33 cellular contexts compared by ENCODE assay signal in the genomic region with DNA sequence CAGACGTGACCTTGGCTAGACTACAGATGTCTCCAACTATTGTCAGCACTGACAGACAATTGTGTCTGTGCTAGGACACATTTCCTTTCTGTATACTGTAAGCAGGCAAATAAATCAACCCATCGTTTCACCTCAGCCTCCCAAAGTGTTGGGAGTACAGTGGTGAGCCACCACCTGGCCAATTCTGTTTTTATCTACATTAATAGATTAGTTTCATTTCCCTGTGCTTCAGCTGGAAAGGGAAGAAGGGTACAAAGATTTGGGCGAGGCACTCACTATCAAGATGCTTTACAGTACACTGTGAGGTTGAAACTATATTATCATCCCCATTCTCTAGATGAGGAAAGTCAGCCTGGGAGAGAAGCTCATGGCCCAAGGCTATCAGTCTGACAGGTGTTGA. TPM values are rescaled to one million over a fixed set of nuclear protein-coding genes. Genes with fewer than 3 reads are reported as not detected.
"Had no signal": no experiment of that assay in that cellular context is flagged by ENCODE, and none has a peak within 500 bp of the region (broad histone marks: within the 10 kb centered on the region; RNA-seq: fewer than 3 reads in every experiment).

No MANE protein-coding gene starts in this region.

- H3K9me3 Mint-ChIP-seq: activated CD4-positive, alpha-beta T cell treated with anti-CD3 and anti-CD28 coated beads, Interleukin-2, amount 10 ng/mL, durations not matched to agents 24 days and 14 days; activated CD8-positive, alpha-beta T cell treated with anti-CD3 and anti-CD28 coated beads for 36 hours; activated naive CD4-positive, alpha-beta T cell treated with anti-CD3 and anti-CD28 coated beads, Interleukin-2, amount 50 U/mL, for 24 hours; activated naive CD8-positive, alpha-beta T cell treated with anti-CD3 and anti-CD28 coated beads, Interleukin-2, amount 10 ng/mL, durations not matched to agents 7 days and 5 days; activated T-cell treated with anti-CD3 and anti-CD28 coated beads, Interleukin-2, amount 50 U/mL, for 72 hours; activated T-helper 17 cell treated with anti-CD3 and anti-CD28 coated beads, Interleukin-2, amount 50 U/mL, for 72 hours; central memory CD8-positive, alpha-beta T cell had no signal

- H3K27me3 ChIP-seq: ascending aorta, cardiac muscle cell had no signal

- H3K9me3 ChIP-seq: ascending aorta, SJCRH30 had no signal

- H3K4me3 Mint-ChIP-seq: activated CD4-positive, alpha-beta T cell treated with anti-CD3 and anti-CD28 coated beads, Interleukin-2, amount 10 ng/mL, durations not matched to agents 24 days and 14 days; activated CD8-positive, alpha-beta T cell treated with anti-CD3 and anti-CD28 coated beads for 36 hours; activated naive CD4-positive, alpha-beta T cell treated with anti-CD3 and anti-CD28 coated beads, Interleukin-2, amount 50 U/mL, for 24 hours; activated naive CD8-positive, alpha-beta T cell treated with anti-CD3 and anti-CD28 coated beads, Interleukin-2, amount 10 ng/mL, durations not matched to agents 7 days and 5 days; activated T-cell treated with anti-CD3 and anti-CD28 coated beads, Interleukin-2, amount 50 U/mL, for 72 hours; activated T-helper 17 cell treated with anti-CD3 and anti-CD28 coated beads, Interleukin-2, amount 50 U/mL, for 72 hours; central memory CD8-positive, alpha-beta T cell had no signal

- H3K4me1 ChIP-seq: ascending aorta, SJCRH30 had no signal

- H3K27ac Mint-ChIP-seq: activated CD4-positive, alpha-beta T cell treated with anti-CD3 and anti-CD28 coated beads, Interleukin-2, amount 10 ng/mL, durations not matched to agents 24 days and 14 days; activated CD8-positive, alpha-beta T cell treated with anti-CD3 and anti-CD28 coated beads for 36 hours; activated naive CD4-positive, alpha-beta T cell treated with anti-CD3 and anti-CD28 coated beads, Interleukin-2, amount 50 U/mL, for 24 hours; activated naive CD8-positive, alpha-beta T cell treated with anti-CD3 and anti-CD28 coated beads, Interleukin-2, amount 10 ng/mL, durations not matched to agents 7 days and 5 days; activated T-cell treated with anti-CD3 and anti-CD28 coated beads, Interleukin-2, amount 50 U/mL, for 72 hours; activated T-helper 17 cell treated with anti-CD3 and anti-CD28 coated beads, Interleukin-2, amount 50 U/mL, for 72 hours had no signal

- H3K36me3 Mint-ChIP-seq: activated naive CD4-positive, alpha-beta T cell treated with anti-CD3 and anti-CD28 coated beads, Interleukin-2, amount 50 U/mL, for 24 hours; activated naive CD8-positive, alpha-beta T cell treated with anti-CD3 and anti-CD28 coated beads, Interleukin-2, amount 10 ng/mL, durations not matched to agents 7 days and 5 days had no signal

- H3K4me1 Mint-ChIP-seq: activated CD4-positive, alpha-beta T cell treated with anti-CD3 and anti-CD28 coated beads, Interleukin-2, amount 10 ng/mL, durations not matched to agents 24 days and 14 days; activated naive CD4-positive, alpha-beta T cell treated with anti-CD3 and anti-CD28 coated beads, Interleukin-2, amount 50 U/mL, for 24 hours; activated T-helper 17 cell treated with anti-CD3 and anti-CD28 coated beads, Interleukin-2, amount 50 U/mL, for 72 hours; central memory CD8-positive, alpha-beta T cell had no signal

- H3K4me3 ChIP-seq: ascending aorta, cardiac muscle cell, SJCRH30, SK-N-MC had no signal

- H3K27ac ChIP-seq: ascending aorta, cardiac muscle cell, SJCRH30, SK-N-MC, WERI-Rb-1 had no signal

- ATAC-seq: activated CD8-positive, alpha-beta T cell treated with anti-CD3 and anti-CD28 coated beads for 36 hours; activated T-cell treated with anti-CD3 and anti-CD28 coated beads, Interleukin-2, amount 50 U/mL, for 72 hours; activated T-helper 17 cell treated with anti-CD3 and anti-CD28 coated beads, Interleukin-2, amount 50 U/mL, for 72 hours had no signal

- DNase-seq: activated CD4-positive, alpha-beta T cell treated with anti-CD3 and anti-CD28 coated beads, Interleukin-2, amount 10 ng/mL, durations not matched to agents 24 days and 14 days; activated CD4-positive, alpha-beta T cell treated with anti-CD3 and anti-CD28 coated beads, Interleukin-2, amount 50 U/mL, for 4 hours; activated CD8-positive, alpha-beta T cell treated with anti-CD3 and anti-CD28 coated beads for 36 hours; activated effector memory CD4-positive, alpha-beta T cell treated with anti-CD3 and anti-CD28 coated beads, Interleukin-2, amount 50 U/mL, for 16 hours; activated naive CD4-positive, alpha-beta T cell; activated naive CD8-positive, alpha-beta T cell treated with anti-CD3 and anti-CD28 coated beads, Interleukin-2, amount 10 ng/mL, durations not matched to agents 7 days and 5 days; activated T-cell treated with anti-CD3 and anti-CD28 coated beads, Interleukin-2, amount 50 U/mL, for 1 hour; activated T-cell treated with anti-CD3 and anti-CD28 coated beads, Interleukin-2, amount 50 U/mL, for 72 hours; amygdala; NCI-H1048; NCI-H1105 treated with DMSO at 0.1 percent for 48 hours; NCI-H1436; NCI-H1694; NCI-H1930; NCI-H2081 treated with DMSO at 0.1 percent for 48 hours; NCI-H345; NCI-H524 treated with DMSO at 0.1 percent for 48 hours; OCI-M1; Right ventricle myocardium superior; SJCRH30; T1000; WERI-Rb-1 had no signal

- H3K36me3 ChIP-seq: ascending aorta, cardiac muscle cell, SJCRH30, WERI-Rb-1 had no signal

RNA-seq across cellular contexts. Expression of a gene that starts 58.1 kb away (rescaled TPM):
- total RNA-seq: activated CD4-positive, alpha-beta T cell treated with anti-CD3 and anti-CD28 coated beads, Interleukin-2, amount 10 ng/mL, durations not matched to agents 24 days and 14 days; activated CD8-positive, alpha-beta memory T cell treated with anti-CD3 and anti-CD28 coated beads for 36 hours; activated CD8-positive, alpha-beta T cell treated with anti-CD3 and anti-CD28 coated beads for 36 hours; activated naive CD8-positive, alpha-beta T cell treated with anti-CD3 and anti-CD28 coated beads, Interleukin-2, amount 10 ng/mL, durations not matched to agents 7 days and 5 days; activated T-cell treated with anti-CD3 and anti-CD28 coated beads, Interleukin-2, amount 50 U/mL, for 72 hours; activated T-helper 17 cell treated with anti-CD3 and anti-CD28 coated beads, Interleukin-2, amount 50 U/mL, for 72 hours; cardiac muscle cell; chondrocyte; NCI-H460; Right ventricle myocardium superior; SJCRH30; T-helper 1 cell treated with Interleukin-12 subunit alpha and Interleukin-12 subunit beta and Interleukin-4 antibody, amounts not matched to agents 30 ng/mL and 1 ng/mL, for 36 hours; T-helper 2 cell treated with Interferon-gamma antibody and Interleukin-4, amounts not matched to agents 100 ng/mL and 5 ng/mL, for 36 hours had no signal
